In the genomic region with DNA sequence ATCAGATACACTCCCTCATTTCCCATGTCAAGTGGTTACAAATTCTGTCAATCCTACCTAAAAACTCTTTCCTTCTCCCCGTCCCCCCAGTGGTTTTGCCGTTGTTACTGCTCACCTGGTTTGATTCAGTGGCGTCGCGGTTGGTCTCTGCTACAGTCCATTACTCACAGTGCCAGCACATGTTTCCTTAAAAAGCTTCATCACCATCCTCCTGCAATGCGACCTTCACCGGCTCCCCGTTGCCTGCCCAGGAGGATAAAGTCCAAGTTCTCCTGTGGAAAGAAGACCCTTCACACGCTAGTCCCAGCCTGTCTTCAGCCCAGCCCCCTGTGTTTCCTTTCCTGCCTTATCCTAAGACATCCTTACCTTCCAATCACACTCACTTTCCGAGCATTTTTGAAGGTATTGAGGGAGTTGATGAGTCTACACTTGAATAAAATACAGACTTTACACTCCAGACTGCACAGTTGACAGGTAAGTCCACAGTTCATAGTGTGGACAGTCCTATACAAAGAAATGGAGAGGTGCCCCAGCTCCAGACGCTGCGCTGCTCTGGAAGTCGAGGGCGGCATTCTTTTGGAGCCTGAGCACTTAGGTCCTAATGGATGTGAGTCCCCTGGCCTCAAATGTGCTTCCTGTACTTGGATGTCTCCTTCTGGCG, we compare ENCODE assay signal across 21 cellular contexts. TPM values are rescaled to one million over a fixed set of nuclear protein-coding genes. Genes with fewer than 3 reads are reported as not detected.
A peak's percentile ranks its signal among the peaks of the same experiment; 100 is the strongest.
DNase-seq lines count a peak whose midpoint lies in the region; ATAC-seq and TF ChIP-seq lines count a peak whose summit lies in the region.
"Had no signal": no experiment of that assay in that cellular context is flagged by ENCODE, and none has a peak within 500 bp of the region (broad histone marks: within the 10 kb centered on the region; RNA-seq: fewer than 3 reads in every experiment).

No MANE protein-coding gene starts in this region.

- POLR2A ChIA-PET in WTC11 (lab: Charles Lee): no interaction called here

- H3K27me3 Mint-ChIP-seq in WTC11 (ENCODE audit: low read depth): peaks cover 4% of the 10 kb centered on the region

- H3K36me3 Mint-ChIP-seq in WTC11: no peaks in the 10 kb centered on the region

- CTCF ChIA-PET in WTC11 (lab: Charles Lee): no interaction called here

- no peak for ATAC-seq in WTC11
- no peak for ATAC-seq in HG02852 (IDR thresholded peaks at IDR 0.05; ENCODE audit: unreplicated experiment)
- ATAC-seq: A549; activated CD4-positive, CD25-positive, alpha-beta regulatory T cell treated with anti-CD3 and anti-CD28 coated beads, Interleukin-2, amount 50 U/mL, for 24 hours; foreskin keratinocyte had no signal

- no peak overlapping the region for H3K4me3 Mint-ChIP-seq in WTC11

- peak overlapping the region; percentile 78; the same call in 1 of the 2 replicates for H3K27ac Mint-ChIP-seq in WTC11

- peak; percentile 39 for DNase-seq in activated CD8-positive, alpha-beta memory T cell treated with anti-CD3 and anti-CD28 coated beads, Interleukin-2, amount 50 U/mL, for 48 hours
- DNase-seq in activated CD8-positive, alpha-beta memory T cell treated with anti-CD3 and anti-CD28 coated beads, Interleukin-2, amount 50 U/mL, for 4 hours: no peak
- DNase-seq in WTC11 (ENCODE audit: low spot score) (no peak), kidney glomerular epithelial cell (lab: John Stamatoyannopoulos, UW) (peak; percentile 1), renal cortical epithelial cell (ENCODE audit: low read depth) (peak; percentile 34), DMS 273 treated with DMSO at 0.1 percent for 48 hours (lab: John Stamatoyannopoulos, UW) (no peak)
- no peak for DNase-seq in stimulated activated naive CD4-positive, alpha-beta T cell (lab: John Stamatoyannopoulos, UW)
- DNase-seq: activated effector memory CD4-positive, alpha-beta T cell treated with Interleukin-2 at 50 U/mL for 16 hours; amniotic stem cell; caudate nucleus; foreskin keratinocyte; IMR-90; kidney; NCI-H524 treated with DMSO at 0.1 percent for 48 hours; stimulated activated CD4-positive, alpha-beta T cell treated with anti-CD3 and anti-CD28 coated beads, Interleukin-2, amount 100 ng/mL, for 48 hours; stomach; T-helper 9 cell; trophoblast cell had no signal

- peaks cover 7% of the 10 kb centered on the region for H3K4me1 Mint-ChIP-seq in WTC11

- H3K9me3 Mint-ChIP-seq in WTC11: no peaks in the 10 kb centered on the region

- TF ChIP-seq CTCF in WTC11 (IDR thresholded peaks at IDR 0.05): no peak

TF ChIP-seq in WTC11, 78 proteins besides CTCF, POLR2A, EP300 and RAD21 (continues in another document):
- no peak for TF ChIP-seq GABPB1 (CRISPR knock-in tag; IDR thresholded peaks at IDR 0.05)
- TF ChIP-seq JAZF1 (CRISPR knock-in tag; IDR thresholded peaks at IDR 0.05): no peak
- no peak for TF ChIP-seq TCF7 (CRISPR knock-in tag; IDR thresholded peaks at IDR 0.05; ENCODE audit: low read depth)
- no peak for TF ChIP-seq ATF1 (CRISPR knock-in tag; IDR thresholded peaks at IDR 0.05)
- TF ChIP-seq NFATC4 (CRISPR knock-in tag; IDR thresholded peaks at IDR 0.05): no peak
- TF ChIP-seq SMAD3 (CRISPR knock-in tag; IDR thresholded peaks at IDR 0.05; ENCODE audit: borderline replicate concordance): no peak
- no peak for TF ChIP-seq GTF2I (CRISPR knock-in tag; conservative IDR thresholded peaks at IDR 0.05)
- TF ChIP-seq, protein P1, sequence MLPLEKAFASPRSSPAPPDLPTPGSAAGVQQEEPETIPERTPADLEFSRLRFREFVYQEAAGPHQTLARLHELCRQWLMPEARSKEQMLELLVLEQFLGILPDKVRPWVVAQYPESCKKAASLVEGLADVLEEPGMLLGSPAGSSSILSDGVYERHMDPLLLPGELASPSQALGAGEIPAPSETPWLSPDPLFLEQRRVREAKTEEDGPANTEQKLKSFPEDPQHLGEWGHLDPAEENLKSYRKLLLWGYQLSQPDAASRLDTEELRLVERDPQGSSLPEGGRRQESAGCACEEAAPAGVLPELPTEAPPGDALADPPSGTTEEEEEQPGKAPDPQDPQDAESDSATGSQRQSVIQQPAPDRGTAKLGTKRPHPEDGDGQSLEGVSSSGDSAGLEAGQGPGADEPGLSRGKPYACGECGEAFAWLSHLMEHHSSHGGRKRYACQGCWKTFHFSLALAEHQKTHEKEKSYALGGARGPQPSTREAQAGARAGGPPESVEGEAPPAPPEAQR (CRISPR knock-in tag; IDR thresholded peaks at IDR 0.05): no peak
- TF ChIP-seq MXD4 (CRISPR knock-in tag; IDR thresholded peaks at IDR 0.05; ENCODE audit: borderline replicate concordance): no peak
- no peak for TF ChIP-seq ZNF512 (CRISPR knock-in tag; IDR thresholded peaks at IDR 0.05; ENCODE audit: borderline replicate concordance)
- TF ChIP-seq, protein P2, sequence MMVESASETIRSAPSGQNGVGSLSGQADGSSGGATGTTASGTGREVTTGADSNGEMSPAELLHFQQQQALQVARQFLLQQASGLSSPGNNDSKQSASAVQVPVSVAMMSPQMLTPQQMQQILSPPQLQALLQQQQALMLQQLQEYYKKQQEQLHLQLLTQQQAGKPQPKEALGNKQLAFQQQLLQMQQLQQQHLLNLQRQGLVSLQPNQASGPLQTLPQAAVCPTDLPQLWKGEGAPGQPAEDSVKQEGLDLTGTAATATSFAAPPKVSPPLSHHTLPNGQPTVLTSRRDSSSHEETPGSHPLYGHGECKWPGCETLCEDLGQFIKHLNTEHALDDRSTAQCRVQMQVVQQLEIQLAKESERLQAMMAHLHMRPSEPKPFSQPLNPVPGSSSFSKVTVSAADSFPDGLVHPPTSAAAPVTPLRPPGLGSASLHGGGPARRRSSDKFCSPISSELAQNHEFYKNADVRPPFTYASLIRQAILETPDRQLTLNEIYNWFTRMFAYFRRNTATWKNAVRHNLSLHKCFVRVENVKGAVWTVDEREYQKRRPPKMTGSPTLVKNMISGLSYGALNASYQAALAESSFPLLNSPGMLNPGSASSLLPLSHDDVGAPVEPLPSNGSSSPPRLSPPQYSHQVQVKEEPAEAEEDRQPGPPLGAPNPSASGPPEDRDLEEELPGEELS (CRISPR knock-in tag; IDR thresholded peaks at IDR 0.05): no peak
- TF ChIP-seq FOXP1 (CRISPR knock-in tag; IDR thresholded peaks at IDR 0.05; ENCODE audit: borderline replicate concordance): no peak
- no peak for TF ChIP-seq ZNF281 (CRISPR knock-in tag; IDR thresholded peaks at IDR 0.05)
- TF ChIP-seq, protein P3, sequence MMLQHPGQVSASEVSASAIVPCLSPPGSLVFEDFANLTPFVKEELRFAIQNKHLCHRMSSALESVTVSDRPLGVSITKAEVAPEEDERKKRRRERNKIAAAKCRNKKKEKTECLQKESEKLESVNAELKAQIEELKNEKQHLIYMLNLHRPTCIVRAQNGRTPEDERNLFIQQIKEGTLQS (CRISPR knock-in tag; conservative IDR thresholded peaks at IDR 0.05): no peak
- no peak for TF ChIP-seq ZNF671 (CRISPR knock-in tag; IDR thresholded peaks at IDR 0.05)
- TF ChIP-seq E2F1 (CRISPR knock-in tag; IDR thresholded peaks at IDR 0.05): no peak
- no peak for TF ChIP-seq SOX15 (CRISPR knock-in tag; IDR thresholded peaks at IDR 0.05)

RNA-seq across cellular contexts. Expression of gene LARP4B, which starts 3.4 kb away (rescaled TPM):
- total RNA-seq in WTC11 (2021) (83.0 to 91.5 TPM (median 87.1 TPM) in 3 replicates), renal cortical epithelial cell (29.9 and 45.1 TPM in 2 replicates)

RNA-seq across cellular contexts. Expression of gene GTPBP4, which starts 53.4 kb away (rescaled TPM):
- 79.5 to 97.4 TPM (median 81.6 TPM) in 3 replicates for total RNA-seq in WTC11 (2021)
- total RNA-seq in renal cortical epithelial cell: 50.0 and 66.5 TPM in 2 replicates

Comparison
In these comparisons a context has a peak if more than half of its experiments do, and no peak if none do; other contexts are left out.
1. DNase-seq: peak in activated CD8-positive, alpha-beta memory T cell treated with anti-CD3 and anti-CD28 coated beads, Interleukin-2, amount 50 U/mL, for 48 hours (single experiment), kidney glomerular epithelial cell (single experiment) and renal cortical epithelial cell (single experiment); none in activated CD8-positive, alpha-beta memory T cell treated with anti-CD3 and anti-CD28 coated beads, Interleukin-2, amount 50 U/mL, for 4 hours (single experiment), WTC11 (single experiment), stimulated activated naive CD4-positive, alpha-beta T cell (0 of 6) and DMS 273 treated with DMSO at 0.1 percent for 48 hours (single experiment).